26 cellular contexts compared by ENCODE assay signal in the genomic region with DNA sequence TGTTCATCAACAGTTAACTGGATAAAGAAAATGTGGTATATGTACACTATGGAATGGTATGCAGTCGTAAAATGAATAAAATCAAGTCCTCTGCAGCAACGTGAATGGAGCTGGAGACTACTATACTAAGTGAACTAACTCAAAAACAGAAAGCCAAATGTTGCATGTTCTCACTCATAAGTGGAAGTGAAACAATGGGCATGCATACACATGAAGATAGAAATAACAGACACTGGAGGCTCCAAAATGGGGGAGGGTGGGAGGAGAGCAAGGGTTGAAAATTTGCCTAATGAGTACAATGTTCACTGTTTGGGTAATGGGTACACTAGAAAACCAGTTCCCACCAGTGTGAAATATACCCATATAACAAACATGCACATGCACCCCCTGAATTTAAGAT.
DNase-seq lines count a peak whose midpoint lies in the region; ATAC-seq and TF ChIP-seq lines count a peak whose summit lies in the region.
"Had no signal": no experiment of that assay in that cellular context is flagged by ENCODE, and none has a peak within 500 bp of the region (broad histone marks: within the 10 kb centered on the region; RNA-seq: fewer than 3 reads in every experiment).

No MANE protein-coding gene starts in this region.

- no peak overlapping the region for H3K9ac ChIP-seq in OCI-LY3 (ENCODE audit: low read length)
- H3K9ac ChIP-seq: SK-N-SH had no signal

- POLR2A ChIA-PET in activated CD4-positive, alpha-beta memory T cell treated with anti-CD3 and anti-CD28 coated beads, Interleukin-2, amount 10 ng/mL, durations not matched to agents 7 days and 5 days (lab: Charles Lee): no interaction called here

- no peaks in the 10 kb centered on the region for H3K27me3 ChIP-seq in OCI-LY3 (ENCODE audit: low read depth, low read length)
- H3K27me3 ChIP-seq: adrenal gland, breast epithelium, colonic mucosa, right atrium auricular region, upper lobe of left lung had no signal

- H3K4me1 Mint-ChIP-seq in activated CD4-positive, alpha-beta memory T cell treated with anti-CD3 and anti-CD28 coated beads, Interleukin-2, amount 10 ng/mL, durations not matched to agents 7 days and 5 days: no peaks in the 10 kb centered on the region
- H3K4me1 Mint-ChIP-seq: CD8-positive, alpha-beta memory T cell; IgD-negative memory B cell; naive thymus-derived CD4-positive, alpha-beta T cell had no signal

- peak overlapping the region; percentile 47 for H3K27ac ChIP-seq in OCI-LY3 (ENCODE audit: low read length)
- H3K27ac ChIP-seq: adrenal gland, breast epithelium, colonic mucosa, right atrium auricular region, upper lobe of left lung had no signal

- H3K36me3 Mint-ChIP-seq in activated CD4-positive, alpha-beta memory T cell treated with anti-CD3 and anti-CD28 coated beads, Interleukin-2, amount 10 ng/mL, durations not matched to agents 7 days and 5 days (ENCODE audit: low read depth): no peaks in the 10 kb centered on the region
- H3K36me3 Mint-ChIP-seq: CD8-positive, alpha-beta memory T cell; IgD-negative memory B cell; naive thymus-derived CD4-positive, alpha-beta T cell; WTC11 had no signal

- ATAC-seq in GM18861 (IDR thresholded peaks at IDR 0.05; ENCODE audit: unreplicated experiment): peak; percentile 58
- peak; percentile 82 for ATAC-seq in GM21515 (IDR thresholded peaks at IDR 0.05; ENCODE audit: unreplicated experiment)
- peak; percentile 95 for ATAC-seq in HG03025 (IDR thresholded peaks at IDR 0.05; ENCODE audit: low FRiP score, unreplicated experiment)
- ATAC-seq in activated CD4-positive, CD25-positive, alpha-beta regulatory T cell treated with anti-CD3 and anti-CD28 coated beads, Interleukin-2, amount 50 U/mL, for 24 hours: no peak
- ATAC-seq: left colon; naive thymus-derived CD4-positive, alpha-beta T cell; WTC11 had no signal

- peak overlapping the region; percentile 24 for H3K4me3 ChIP-seq in OCI-LY3 (ENCODE audit: low read length)
- H3K4me3 ChIP-seq: adrenal gland, breast epithelium, colonic mucosa, right atrium auricular region, upper lobe of left lung had no signal

- H3K27ac Mint-ChIP-seq in activated CD4-positive, alpha-beta memory T cell treated with anti-CD3 and anti-CD28 coated beads, Interleukin-2, amount 10 ng/mL, durations not matched to agents 7 days and 5 days: no peak overlapping the region
- H3K27ac Mint-ChIP-seq: CD8-positive, alpha-beta memory T cell; IgD-negative memory B cell; naive thymus-derived CD4-positive, alpha-beta T cell; WTC11 had no signal

- TF ChIP-seq CTCF in OCI-LY3 (IDR thresholded peaks at IDR 0.05; ENCODE audit: low read depth, low read length): no peak

- no peak overlapping the region for H3K4me3 Mint-ChIP-seq in activated CD4-positive, alpha-beta memory T cell treated with anti-CD3 and anti-CD28 coated beads, Interleukin-2, amount 10 ng/mL, durations not matched to agents 7 days and 5 days
- H3K4me3 Mint-ChIP-seq: CD8-positive, alpha-beta memory T cell; IgD-negative memory B cell; naive thymus-derived CD4-positive, alpha-beta T cell; WTC11 had no signal

- H3K4me1 ChIP-seq in OCI-LY3 (ENCODE audit: low read length): peaks cover 17% of the 10 kb centered on the region
- H3K4me1 ChIP-seq: adrenal gland, breast epithelium, colonic mucosa, right atrium auricular region, upper lobe of left lung had no signal

- DNase-seq in AML-193 (lab: John Stamatoyannopoulos, UW): no peak
- no peak for DNase-seq in activated CD4-positive, alpha-beta memory T cell treated with anti-CD3 and anti-CD28 coated beads, Interleukin-2, amount 10 ng/mL, durations not matched to agents 7 days and 5 days
- DNase-seq: activated CD4-positive, alpha-beta T cell treated with anti-CD3 and anti-CD28 coated beads, Interleukin-2, amount 50 U/mL, for 48 hours; activated gamma-delta T cell; adrenal gland; CD8-positive, alpha-beta memory T cell; colonic mucosa; DMS79 treated with DMSO at 0.1 percent for 48 hours; left colon; mesendoderm; naive thymus-derived CD4-positive, alpha-beta T cell; NCI-H1694 treated with DMSO at 0.1 percent for 48 hours; NCI-H82; SK-N-SH; stimulated activated CD4-positive, alpha-beta T cell treated with anti-CD3 and anti-CD28 coated beads, Interleukin-12 subunit alpha, Interleukin-12 subunit beta, amount 100 ng/mL, for 4 hours; stimulated activated CD8-positive, alpha-beta memory T cell treated with anti-CD3 and anti-CD28 coated beads, Interleukin-4, amount 100 ng/mL, for 48 hours; upper lobe of left lung had no signal

- CTCF ChIA-PET in activated CD4-positive, alpha-beta memory T cell treated with anti-CD3 and anti-CD28 coated beads, Interleukin-2, amount 10 ng/mL, durations not matched to agents 7 days and 5 days (lab: Charles Lee): no interaction called here

- peak overlapping the region; percentile 47 for H3K4me2 ChIP-seq in OCI-LY3 (ENCODE audit: low read length)
- H3K4me2 ChIP-seq: SK-N-SH had no signal

- H3K36me3 ChIP-seq in OCI-LY3 (replicated peaks; ENCODE audit: low read depth, low read length): no peaks in the 10 kb centered on the region
- H3K36me3 ChIP-seq: adrenal gland, breast epithelium, colonic mucosa, right atrium auricular region, upper lobe of left lung had no signal

- no peaks in the 10 kb centered on the region for H3K79me2 ChIP-seq in OCI-LY3 (ENCODE audit: low read length)

- no peaks in the 10 kb centered on the region for H3K9me3 ChIP-seq in OCI-LY3 (ENCODE audit: insufficient read depth, low read length)
- H3K9me3 ChIP-seq: adrenal gland, breast epithelium, colonic mucosa, right atrium auricular region, SK-N-SH, upper lobe of left lung had no signal

- H3K9me3 Mint-ChIP-seq in activated CD4-positive, alpha-beta memory T cell treated with anti-CD3 and anti-CD28 coated beads, Interleukin-2, amount 10 ng/mL, durations not matched to agents 7 days and 5 days: peaks cover 3% of the 10 kb centered on the region
- H3K9me3 Mint-ChIP-seq: WTC11 had no signal

- no peaks in the 10 kb centered on the region for H3K27me3 Mint-ChIP-seq in activated CD4-positive, alpha-beta memory T cell treated with anti-CD3 and anti-CD28 coated beads, Interleukin-2, amount 10 ng/mL, durations not matched to agents 7 days and 5 days
- H3K27me3 Mint-ChIP-seq: IgD-negative memory B cell; naive thymus-derived CD4-positive, alpha-beta T cell had no signal

- no peaks in the 10 kb centered on the region for H4K20me1 ChIP-seq in OCI-LY3 (ENCODE audit: insufficient read depth, low read length)

- 0 out of 2 replicates have a peak overlapping the region, but pooled peaks have one; percentile 39 for H2AFZ ChIP-seq in OCI-LY3 (ENCODE audit: low read depth, low read length)

Comparison
In these comparisons a context has a peak if more than half of its experiments do, and no peak if none do; other contexts are left out.
1. ATAC-seq: peak in GM18861 (single experiment), GM21515 (single experiment) and HG03025 (single experiment); none in activated CD4-positive, CD25-positive, alpha-beta regulatory T cell treated with anti-CD3 and anti-CD28 coated beads, Interleukin-2, amount 50 U/mL, for 24 hours (0 of 2).